10 cellular contexts compared by ENCODE assay signal in genomic region chr18:48943736-48944527, GRCh38. TPM values are rescaled to one million over a fixed set of nuclear protein-coding genes. Genes with fewer than 3 reads are reported as not detected.
DNase-seq lines count a peak whose midpoint lies in the region; ATAC-seq and TF ChIP-seq lines count a peak whose summit lies in the region.
"Had no signal": no experiment of that assay in that cellular context is flagged by ENCODE, and none has a peak within 500 bp of the region (broad histone marks: within the 10 kb centered on the region; RNA-seq: fewer than 3 reads in every experiment).

No MANE protein-coding gene starts in this region.

- H3K4me3 ChIP-seq in fibroblast of pulmonary artery (replicated peaks; ENCODE audit: low read depth, low read length): peak overlapping the region; percentile 23
- H3K4me3 ChIP-seq in rectal smooth muscle tissue (ENCODE audit: low read length): no peak overlapping the region

- H3K27ac Mint-ChIP-seq in T-helper 1 cell treated with Interleukin-12 subunit alpha and Interleukin-12 subunit beta and Interleukin-4 antibody, amounts not matched to agents 30 μg/mL and 1 μg/mL, for 36 hours: peak overlapping the region; percentile 46

- H3K9ac ChIP-seq in rectal smooth muscle tissue (ENCODE audit: low read length): no peak overlapping the region

- H3K27ac ChIP-seq in rectal smooth muscle tissue (ENCODE audit: low read depth, low read length): peak overlapping the region; percentile 69

- ATAC-seq in HG02678 (IDR thresholded peaks at IDR 0.05; ENCODE audit: unreplicated experiment) (no peak), GM21526 (IDR thresholded peaks at IDR 0.05; ENCODE audit: low FRiP score, unreplicated experiment) (no peak)

- H3K4me1 Mint-ChIP-seq in T-helper 1 cell treated with Interleukin-12 subunit alpha and Interleukin-12 subunit beta and Interleukin-4 antibody, amounts not matched to agents 30 μg/mL and 1 μg/mL, for 36 hours (ENCODE audit: low read depth): peaks cover 87% of the 10 kb centered on the region

- no peaks in the 10 kb centered on the region for H3K36me3 ChIP-seq in rectal smooth muscle tissue (ENCODE audit: control insufficient read depth, insufficient read depth, low read length)

- H3K27me3 ChIP-seq in rectal smooth muscle tissue (ENCODE audit: control insufficient read depth, insufficient read depth, low read length): no peaks in the 10 kb centered on the region

- H3K9me3 Mint-ChIP-seq in T-helper 1 cell treated with Interleukin-12 subunit alpha and Interleukin-12 subunit beta and Interleukin-4 antibody, amounts not matched to agents 30 μg/mL and 1 μg/mL, for 36 hours: no peaks in the 10 kb centered on the region

- peaks cover 72% of the 10 kb centered on the region for H3K36me3 Mint-ChIP-seq in T-helper 1 cell treated with Interleukin-12 subunit alpha and Interleukin-12 subunit beta and Interleukin-4 antibody, amounts not matched to agents 30 μg/mL and 1 μg/mL, for 36 hours (ENCODE audit: low read depth)

- DNase-seq in G401 (ENCODE audit: low spot score) (peak; percentile 12), fibroblast of pulmonary artery (ENCODE audit: low read depth) (no peak), GM10266 (ENCODE audit: extremely low spot score) (no peak), DMS153 treated with DMSO at 0.1 percent for 48 hours (lab: John Stamatoyannopoulos, UW; ENCODE audit: unreplicated experiment) (no peak)
- DNase-seq: amniotic stem cell, NCI-H1930 had no signal

- H3K27me3 Mint-ChIP-seq in T-helper 1 cell treated with Interleukin-12 subunit alpha and Interleukin-12 subunit beta and Interleukin-4 antibody, amounts not matched to agents 30 μg/mL and 1 μg/mL, for 36 hours (ENCODE audit: low read depth): no peaks in the 10 kb centered on the region

- in situ Hi-C loops in G401 (cut with HindIII; ENCODE audit: low sequenced_read_pairs): no loop called here

- peak overlapping the region; percentile 65 for H3K4me3 Mint-ChIP-seq in T-helper 1 cell treated with Interleukin-12 subunit alpha and Interleukin-12 subunit beta and Interleukin-4 antibody, amounts not matched to agents 30 μg/mL and 1 μg/mL, for 36 hours

- no peak for TF ChIP-seq CTCF in fibroblast of pulmonary artery (IDR thresholded peaks at IDR 0.05; ENCODE audit: low read length, missing control alignments)
- TF ChIP-seq CTCF in GM10266 (IDR thresholded peaks at IDR 0.05; ENCODE audit: control insufficient read depth, insufficient read depth, low read depth, missing control alignments): no peak

- peaks cover 61% of the 10 kb centered on the region for H3K4me1 ChIP-seq in rectal smooth muscle tissue (ENCODE audit: control insufficient read depth, insufficient read depth, low read length)

RNA-seq across cellular contexts. Expression of gene SMAD7, which starts 6.8 kb away (rescaled TPM):
- total RNA-seq in G401 (2014; rRNA removed; shearing (Covaris generic)): 15.4 and 18.6 TPM in 2 replicates
